19 cellular contexts compared by ENCODE assay signal in genomic region chr2:158616480-158616879, GRCh38.
"Had no signal": no experiment of that assay in that cellular context is flagged by ENCODE, and none has a peak within 500 bp of the region (broad histone marks: within the 10 kb centered on the region; RNA-seq: fewer than 3 reads in every experiment).

No MANE protein-coding gene starts in this region.

- H3K4me3 ChIP-seq: heart left ventricle, right atrium auricular region, suprapubic skin, thyroid gland had no signal

- H3K4me3 Mint-ChIP-seq: dendritic cell treated with granulocyte-macrophage colony-stimulating factor and Interleukin-4, amounts not matched to agents 40 ng/mL and 50 ng/mL, for 4 days; naive thymus-derived CD4-positive, alpha-beta T cell; type B pancreatic cell had no signal

- H3K27ac Mint-ChIP-seq: dendritic cell treated with granulocyte-macrophage colony-stimulating factor and Interleukin-4, amounts not matched to agents 40 ng/mL and 50 ng/mL, for 4 days; naive thymus-derived CD4-positive, alpha-beta T cell; type B pancreatic cell had no signal

- H3K27me3 ChIP-seq: foreskin keratinocyte, heart left ventricle, right atrium auricular region, suprapubic skin, thyroid gland had no signal

- ATAC-seq: foreskin keratinocyte; heart left ventricle; left lobe of liver; naive thymus-derived CD4-positive, alpha-beta T cell; stimulated activated naive CD8-positive, alpha-beta T cell treated with anti-CD3 and anti-CD28 coated beads, Interleukin-15, Interleukin-2, amounts not matched to agents 100 U/mL and 50 U/mL, for 24 hours had no signal

- FAIRE-seq: colon, islet of Langerhans, small intestine, urothelium cell line had no signal

- H3K9me3 Mint-ChIP-seq: dendritic cell treated with granulocyte-macrophage colony-stimulating factor and Interleukin-4, amounts not matched to agents 40 ng/mL and 50 ng/mL, for 4 days; naive thymus-derived CD4-positive, alpha-beta T cell; type B pancreatic cell had no signal

- H3K27me3 Mint-ChIP-seq: dendritic cell treated with granulocyte-macrophage colony-stimulating factor and Interleukin-4, amounts not matched to agents 40 ng/mL and 50 ng/mL, for 4 days; naive thymus-derived CD4-positive, alpha-beta T cell; type B pancreatic cell had no signal

- DNase-seq: erythroblast; foreskin keratinocyte; heart left ventricle; hippocampal formation; mammary epithelial cell; naive thymus-derived CD4-positive, alpha-beta T cell; posterior cingulate gyrus; small intestine; stimulated activated CD4-positive, alpha-beta T cell treated with anti-CD3 and anti-CD28 coated beads, Interleukin-12 subunit alpha, Interleukin-12 subunit beta, amount 100 ng/mL, for 4 hours; stimulated activated naive CD8-positive, alpha-beta T cell treated with anti-CD3 and anti-CD28 coated beads, Interleukin-15, Interleukin-2, amounts not matched to agents 100 U/mL and 50 U/mL, for 24 hours; thyroid gland had no signal
